1 cellular context compared by ENCODE assay signal in the genomic region with DNA sequence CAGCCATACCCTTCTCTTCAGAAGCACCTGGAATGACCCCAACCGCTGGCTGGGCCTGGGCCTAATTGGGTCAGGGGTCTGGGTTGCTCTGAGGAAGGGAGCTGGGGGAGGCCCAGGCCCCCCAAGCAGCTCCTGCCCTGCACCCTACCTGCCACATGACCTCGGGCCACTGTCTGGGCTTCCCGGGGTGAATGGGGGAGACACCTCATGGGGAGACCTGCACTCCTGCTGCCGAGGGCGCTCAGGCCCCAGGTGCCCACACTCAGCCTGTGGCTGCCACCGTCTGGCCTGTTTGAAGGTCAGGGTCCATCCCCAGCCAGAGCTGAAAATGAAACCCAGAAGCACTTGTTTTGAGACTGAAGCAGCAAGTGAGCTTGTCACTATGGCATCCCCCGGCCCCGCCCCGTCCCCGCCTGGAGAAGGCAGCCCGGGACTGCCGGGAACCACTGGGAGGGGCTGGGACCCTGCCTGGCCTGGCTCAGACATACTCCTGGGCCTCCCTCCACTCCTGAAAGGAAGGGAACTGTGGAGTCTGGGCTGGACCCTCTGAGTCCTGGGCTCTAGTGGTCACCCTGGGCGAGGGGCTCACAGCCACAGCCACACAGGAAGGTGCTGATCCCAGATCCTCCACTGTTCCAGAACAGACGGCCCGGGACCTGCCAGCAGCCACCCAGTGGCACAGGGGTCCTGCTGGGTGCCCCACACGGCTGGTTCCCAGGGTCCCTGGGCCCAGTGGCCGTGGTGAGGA.
TF ChIP-seq lines count a peak whose summit lies in the region.

No MANE protein-coding gene starts in this region.

TF ChIP-seq in HepG2, 621 proteins besides CTCF, POLR2A, EP300 and RAD21 (continued from another document and continues in another):
- TF ChIP-seq CSRNP2 (CRISPR knock-in tag; conservative IDR thresholded peaks at IDR 0.05; ENCODE audit: low read depth) (no peak), ZC3H4 (CRISPR knock-in tag; IDR thresholded peaks at IDR 0.05; ENCODE audit: borderline replicate concordance) (no peak), NFIB (CRISPR knock-in tag; IDR thresholded peaks at IDR 0.05; ENCODE audit: borderline replicate concordance) (no peak), SRSF4 (IDR thresholded peaks at IDR 0.05; ENCODE audit: low read depth, low read length, poor library complexity, severe bottlenecking) (no peak), CREB1 (IDR thresholded peaks at IDR 0.05) (no peak), CREB1 (CRISPR knock-in tag; IDR thresholded peaks at IDR 0.05) (no peak), ZNF333 (CRISPR knock-in tag; IDR thresholded peaks at IDR 0.05; ENCODE audit: borderline replicate concordance) (no peak), DNMT1 (CRISPR knock-in tag; IDR thresholded peaks at IDR 0.05) (0 out of 2 replicates have a peak, but pooled peaks have one; percentile 84), ZMYM4 (CRISPR knock-in tag; IDR thresholded peaks at IDR 0.05) (0 out of 2 replicates have a peak, but pooled peaks have one; percentile 16), ZBTB20 (CRISPR knock-in tag; IDR thresholded peaks at IDR 0.05; ENCODE audit: borderline replicate concordance, low read depth) (no peak; the same call in 1 of the 2 replicates), DMAP1 (CRISPR knock-in tag; IDR thresholded peaks at IDR 0.05) (peak; percentile 19; the same call in 1 of the 2 replicates), RNF2 (conservative IDR thresholded peaks at IDR 0.05; ENCODE audit: low read depth) (no peak), SOX13 (IDR thresholded peaks at IDR 0.05) (no peak), SOX13 (CRISPR knock-in tag; conservative IDR thresholded peaks at IDR 0.05 in 1 of 2, IDR thresholded peaks at IDR 0.05 in 1 of 2) (peak in 1 of 2 experiments; percentile 25; a peak in 1 of 4 replicates), ZNF569 (CRISPR knock-in tag; IDR thresholded peaks at IDR 0.05; ENCODE audit: borderline replicate concordance) (no peak), ZNF788 (CRISPR knock-in tag; IDR thresholded peaks at IDR 0.05; ENCODE audit: borderline replicate concordance) (no peak; the same call in 1 of the 2 replicates), ZNF264 (CRISPR knock-in tag; IDR thresholded peaks at IDR 0.05) (0 out of 2 replicates have a peak, but pooled peaks have one; percentile 52), HMGA1 (CRISPR knock-in tag; conservative IDR thresholded peaks at IDR 0.05) (no peak), SOX5 (CRISPR knock-in tag; IDR thresholded peaks at IDR 0.05; ENCODE audit: borderline replicate concordance) (no peak; the same call in 1 of the 2 replicates), ZNF619 (CRISPR knock-in tag; IDR thresholded peaks at IDR 0.05) (peak; percentile 61; the same call in 1 of the 2 replicates), ZNF557 (CRISPR knock-in tag; IDR thresholded peaks at IDR 0.05) (no peak), CCDC6 (CRISPR knock-in tag; IDR thresholded peaks at IDR 0.05) (no peak), ZKSCAN8 (CRISPR knock-in tag; IDR thresholded peaks at IDR 0.05; ENCODE audit: borderline replicate concordance) (peak; percentile 61), ZNF501 (CRISPR knock-in tag; IDR thresholded peaks at IDR 0.05) (peak; percentile 22; the same call in 1 of the 2 replicates), CBX1 (IDR thresholded peaks at IDR 0.05; ENCODE audit: low read depth) (no peak), NR3C1 (CRISPR knock-in tag; IDR thresholded peaks at IDR 0.05) (no peak), RELA (CRISPR knock-in tag; IDR thresholded peaks at IDR 0.05) (no peak), ZNF567 (CRISPR knock-in tag; IDR thresholded peaks at IDR 0.05; ENCODE audit: borderline replicate concordance) (peak; percentile 43; the same call in 1 of the 2 replicates), MAZ (IDR thresholded peaks at IDR 0.05; ENCODE audit: borderline replicate concordance, low read depth, low read length) (no peak), MAZ (CRISPR knock-in tag; IDR thresholded peaks at IDR 0.05; ENCODE audit: low read depth) (peak; percentile 65)
- TF ChIP-seq, protein P1, sequence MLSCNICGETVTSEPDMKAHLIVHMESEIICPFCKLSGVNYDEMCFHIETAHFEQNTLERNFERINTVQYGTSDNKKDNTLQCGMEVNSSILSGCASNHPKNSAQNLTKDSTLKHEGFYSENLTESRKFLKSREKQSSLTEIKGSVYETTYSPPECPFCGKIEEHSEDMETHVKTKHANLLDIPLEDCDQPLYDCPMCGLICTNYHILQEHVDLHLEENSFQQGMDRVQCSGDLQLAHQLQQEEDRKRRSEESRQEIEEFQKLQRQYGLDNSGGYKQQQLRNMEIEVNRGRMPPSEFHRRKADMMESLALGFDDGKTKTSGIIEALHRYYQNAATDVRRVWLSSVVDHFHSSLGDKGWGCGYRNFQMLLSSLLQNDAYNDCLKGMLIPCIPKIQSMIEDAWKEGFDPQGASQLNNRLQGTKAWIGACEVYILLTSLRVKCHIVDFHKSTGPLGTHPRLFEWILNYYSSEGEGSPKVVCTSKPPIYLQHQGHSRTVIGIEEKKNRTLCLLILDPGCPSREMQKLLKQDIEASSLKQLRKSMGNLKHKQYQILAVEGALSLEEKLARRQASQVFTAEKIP (CRISPR knock-in tag; IDR thresholded peaks at IDR 0.05; ENCODE audit: borderline replicate concordance): no peak
- TF ChIP-seq, protein P2, sequence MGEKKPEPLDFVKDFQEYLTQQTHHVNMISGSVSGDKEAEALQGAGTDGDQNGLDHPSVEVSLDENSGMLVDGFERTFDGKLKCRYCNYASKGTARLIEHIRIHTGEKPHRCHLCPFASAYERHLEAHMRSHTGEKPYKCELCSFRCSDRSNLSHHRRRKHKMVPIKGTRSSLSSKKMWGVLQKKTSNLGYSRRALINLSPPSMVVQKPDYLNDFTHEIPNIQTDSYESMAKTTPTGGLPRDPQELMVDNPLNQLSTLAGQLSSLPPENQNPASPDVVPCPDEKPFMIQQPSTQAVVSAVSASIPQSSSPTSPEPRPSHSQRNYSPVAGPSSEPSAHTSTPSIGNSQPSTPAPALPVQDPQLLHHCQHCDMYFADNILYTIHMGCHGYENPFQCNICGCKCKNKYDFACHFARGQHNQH (CRISPR knock-in tag; IDR thresholded peaks at IDR 0.05): 0 out of 2 replicates have a peak, but pooled peaks have one; percentile 48
- TF ChIP-seq, protein P3, sequence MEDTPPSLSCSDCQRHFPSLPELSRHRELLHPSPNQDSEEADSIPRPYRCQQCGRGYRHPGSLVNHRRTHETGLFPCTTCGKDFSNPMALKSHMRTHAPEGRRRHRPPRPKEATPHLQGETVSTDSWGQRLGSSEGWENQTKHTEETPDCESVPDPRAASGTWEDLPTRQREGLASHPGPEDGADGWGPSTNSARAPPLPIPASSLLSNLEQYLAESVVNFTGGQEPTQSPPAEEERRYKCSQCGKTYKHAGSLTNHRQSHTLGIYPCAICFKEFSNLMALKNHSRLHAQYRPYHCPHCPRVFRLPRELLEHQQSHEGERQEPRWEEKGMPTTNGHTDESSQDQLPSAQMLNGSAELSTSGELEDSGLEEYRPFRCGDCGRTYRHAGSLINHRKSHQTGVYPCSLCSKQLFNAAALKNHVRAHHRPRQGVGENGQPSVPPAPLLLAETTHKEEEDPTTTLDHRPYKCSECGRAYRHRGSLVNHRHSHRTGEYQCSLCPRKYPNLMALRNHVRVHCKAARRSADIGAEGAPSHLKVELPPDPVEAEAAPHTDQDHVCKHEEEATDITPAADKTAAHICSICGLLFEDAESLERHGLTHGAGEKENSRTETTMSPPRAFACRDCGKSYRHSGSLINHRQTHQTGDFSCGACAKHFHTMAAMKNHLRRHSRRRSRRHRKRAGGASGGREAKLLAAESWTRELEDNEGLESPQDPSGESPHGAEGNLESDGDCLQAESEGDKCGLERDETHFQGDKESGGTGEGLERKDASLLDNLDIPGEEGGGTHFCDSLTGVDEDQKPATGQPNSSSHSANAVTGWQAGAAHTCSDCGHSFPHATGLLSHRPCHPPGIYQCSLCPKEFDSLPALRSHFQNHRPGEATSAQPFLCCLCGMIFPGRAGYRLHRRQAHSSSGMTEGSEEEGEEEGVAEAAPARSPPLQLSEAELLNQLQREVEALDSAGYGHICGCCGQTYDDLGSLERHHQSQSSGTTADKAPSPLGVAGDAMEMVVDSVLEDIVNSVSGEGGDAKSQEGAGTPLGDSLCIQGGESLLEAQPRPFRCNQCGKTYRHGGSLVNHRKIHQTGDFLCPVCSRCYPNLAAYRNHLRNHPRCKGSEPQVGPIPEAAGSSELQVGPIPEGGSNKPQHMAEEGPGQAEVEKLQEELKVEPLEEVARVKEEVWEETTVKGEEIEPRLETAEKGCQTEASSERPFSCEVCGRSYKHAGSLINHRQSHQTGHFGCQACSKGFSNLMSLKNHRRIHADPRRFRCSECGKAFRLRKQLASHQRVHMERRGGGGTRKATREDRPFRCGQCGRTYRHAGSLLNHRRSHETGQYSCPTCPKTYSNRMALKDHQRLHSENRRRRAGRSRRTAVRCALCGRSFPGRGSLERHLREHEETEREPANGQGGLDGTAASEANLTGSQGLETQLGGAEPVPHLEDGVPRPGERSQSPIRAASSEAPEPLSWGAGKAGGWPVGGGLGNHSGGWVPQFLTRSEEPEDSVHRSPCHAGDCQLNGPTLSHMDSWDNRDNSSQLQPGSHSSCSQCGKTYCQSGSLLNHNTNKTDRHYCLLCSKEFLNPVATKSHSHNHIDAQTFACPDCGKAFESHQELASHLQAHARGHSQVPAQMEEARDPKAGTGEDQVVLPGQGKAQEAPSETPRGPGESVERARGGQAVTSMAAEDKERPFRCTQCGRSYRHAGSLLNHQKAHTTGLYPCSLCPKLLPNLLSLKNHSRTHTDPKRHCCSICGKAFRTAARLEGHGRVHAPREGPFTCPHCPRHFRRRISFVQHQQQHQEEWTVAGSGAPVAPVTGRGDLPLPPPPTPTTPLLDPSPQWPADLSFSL (CRISPR knock-in tag; IDR thresholded peaks at IDR 0.05): no peak
- TF ChIP-seq, protein P4, sequence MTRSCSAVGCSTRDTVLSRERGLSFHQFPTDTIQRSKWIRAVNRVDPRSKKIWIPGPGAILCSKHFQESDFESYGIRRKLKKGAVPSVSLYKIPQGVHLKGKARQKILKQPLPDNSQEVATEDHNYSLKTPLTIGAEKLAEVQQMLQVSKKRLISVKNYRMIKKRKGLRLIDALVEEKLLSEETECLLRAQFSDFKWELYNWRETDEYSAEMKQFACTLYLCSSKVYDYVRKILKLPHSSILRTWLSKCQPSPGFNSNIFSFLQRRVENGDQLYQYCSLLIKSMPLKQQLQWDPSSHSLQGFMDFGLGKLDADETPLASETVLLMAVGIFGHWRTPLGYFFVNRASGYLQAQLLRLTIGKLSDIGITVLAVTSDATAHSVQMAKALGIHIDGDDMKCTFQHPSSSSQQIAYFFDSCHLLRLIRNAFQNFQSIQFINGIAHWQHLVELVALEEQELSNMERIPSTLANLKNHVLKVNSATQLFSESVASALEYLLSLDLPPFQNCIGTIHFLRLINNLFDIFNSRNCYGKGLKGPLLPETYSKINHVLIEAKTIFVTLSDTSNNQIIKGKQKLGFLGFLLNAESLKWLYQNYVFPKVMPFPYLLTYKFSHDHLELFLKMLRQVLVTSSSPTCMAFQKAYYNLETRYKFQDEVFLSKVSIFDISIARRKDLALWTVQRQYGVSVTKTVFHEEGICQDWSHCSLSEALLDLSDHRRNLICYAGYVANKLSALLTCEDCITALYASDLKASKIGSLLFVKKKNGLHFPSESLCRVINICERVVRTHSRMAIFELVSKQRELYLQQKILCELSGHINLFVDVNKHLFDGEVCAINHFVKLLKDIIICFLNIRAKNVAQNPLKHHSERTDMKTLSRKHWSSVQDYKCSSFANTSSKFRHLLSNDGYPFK (CRISPR knock-in tag; IDR thresholded peaks at IDR 0.05; ENCODE audit: borderline replicate concordance): peak; percentile 33; the same call in 1 of the 2 replicates
- TF ChIP-seq, protein P5, sequence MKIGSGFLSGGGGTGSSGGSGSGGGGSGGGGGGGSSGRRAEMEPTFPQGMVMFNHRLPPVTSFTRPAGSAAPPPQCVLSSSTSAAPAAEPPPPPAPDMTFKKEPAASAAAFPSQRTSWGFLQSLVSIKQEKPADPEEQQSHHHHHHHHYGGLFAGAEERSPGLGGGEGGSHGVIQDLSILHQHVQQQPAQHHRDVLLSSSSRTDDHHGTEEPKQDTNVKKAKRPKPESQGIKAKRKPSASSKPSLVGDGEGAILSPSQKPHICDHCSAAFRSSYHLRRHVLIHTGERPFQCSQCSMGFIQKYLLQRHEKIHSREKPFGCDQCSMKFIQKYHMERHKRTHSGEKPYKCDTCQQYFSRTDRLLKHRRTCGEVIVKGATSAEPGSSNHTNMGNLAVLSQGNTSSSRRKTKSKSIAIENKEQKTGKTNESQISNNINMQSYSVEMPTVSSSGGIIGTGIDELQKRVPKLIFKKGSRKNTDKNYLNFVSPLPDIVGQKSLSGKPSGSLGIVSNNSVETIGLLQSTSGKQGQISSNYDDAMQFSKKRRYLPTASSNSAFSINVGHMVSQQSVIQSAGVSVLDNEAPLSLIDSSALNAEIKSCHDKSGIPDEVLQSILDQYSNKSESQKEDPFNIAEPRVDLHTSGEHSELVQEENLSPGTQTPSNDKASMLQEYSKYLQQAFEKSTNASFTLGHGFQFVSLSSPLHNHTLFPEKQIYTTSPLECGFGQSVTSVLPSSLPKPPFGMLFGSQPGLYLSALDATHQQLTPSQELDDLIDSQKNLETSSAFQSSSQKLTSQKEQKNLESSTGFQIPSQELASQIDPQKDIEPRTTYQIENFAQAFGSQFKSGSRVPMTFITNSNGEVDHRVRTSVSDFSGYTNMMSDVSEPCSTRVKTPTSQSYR (CRISPR knock-in tag; IDR thresholded peaks at IDR 0.05; ENCODE audit: borderline replicate concordance): peak; percentile 34; the same call in 1 of the 2 replicates
- TF ChIP-seq, protein P6, sequence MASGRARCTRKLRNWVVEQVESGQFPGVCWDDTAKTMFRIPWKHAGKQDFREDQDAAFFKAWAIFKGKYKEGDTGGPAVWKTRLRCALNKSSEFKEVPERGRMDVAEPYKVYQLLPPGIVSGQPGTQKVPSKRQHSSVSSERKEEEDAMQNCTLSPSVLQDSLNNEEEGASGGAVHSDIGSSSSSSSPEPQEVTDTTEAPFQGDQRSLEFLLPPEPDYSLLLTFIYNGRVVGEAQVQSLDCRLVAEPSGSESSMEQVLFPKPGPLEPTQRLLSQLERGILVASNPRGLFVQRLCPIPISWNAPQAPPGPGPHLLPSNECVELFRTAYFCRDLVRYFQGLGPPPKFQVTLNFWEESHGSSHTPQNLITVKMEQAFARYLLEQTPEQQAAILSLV (CRISPR knock-in tag; IDR thresholded peaks at IDR 0.05; ENCODE audit: borderline replicate concordance): 0 out of 2 replicates have a peak, but pooled peaks have one; percentile 18
